12 cellular contexts compared by ENCODE assay signal in genomic region chr6:165260462-165260861, GRCh38. TPM values are rescaled to one million over a fixed set of nuclear protein-coding genes. Genes with fewer than 3 reads are reported as not detected.
"Had no signal": no experiment of that assay in that cellular context is flagged by ENCODE, and none has a peak within 500 bp of the region (broad histone marks: within the 10 kb centered on the region; RNA-seq: fewer than 3 reads in every experiment).

No MANE protein-coding gene starts in this region.

- H3K4me1 ChIP-seq: HAP-1 had no signal

- FAIRE-seq: H1, H54 had no signal

- H2AFZ ChIP-seq: GM23248, GM23338 had no signal

- ATAC-seq: GM23338, HCT116 had no signal

- H3K4me2 ChIP-seq: GM23338 had no signal

- H3K27ac ChIP-seq: GM23248 had no signal

- H3K9me3 ChIP-seq: HAP-1 had no signal

- H3K4me3 ChIP-seq: GM23248, GM23338, HAP-1 had no signal

- H3K9ac ChIP-seq: GM23248 had no signal

- H3K36me3 ChIP-seq: HAP-1 had no signal

- DNase-seq: GM23248, GOT3, H7, H9, HCEC 1CT, HFFc6 had no signal

RNA-seq across cellular contexts. Expression of gene C6orf118, which starts 48.9 kb away (rescaled TPM):
- total RNA-seq: GM23248, H4, H7, H9, HFFc6 had no signal
- polyA plus RNA-seq: GM23248 had no signal
